In genomic region chr10:119522747-119523426, GRCh38 we compare ENCODE assay signal across 19 cellular contexts. TPM values are rescaled to one million over a fixed set of nuclear protein-coding genes. Genes with fewer than 3 reads are reported as not detected.
DNase-seq lines count a peak whose midpoint lies in the region; ATAC-seq and TF ChIP-seq lines count a peak whose summit lies in the region.
"Had no signal": no experiment of that assay in that cellular context is flagged by ENCODE, and none has a peak within 500 bp of the region (broad histone marks: within the 10 kb centered on the region; RNA-seq: fewer than 3 reads in every experiment).

No MANE protein-coding gene starts in this region.

- no peak for TF ChIP-seq CTCF in CD4-positive, alpha-beta T cell (IDR thresholded peaks at IDR 0.05)
- TF ChIP-seq CTCF in lung (IDR thresholded peaks at IDR 0.05; ENCODE audit: control extremely low read depth, extremely low read depth) (no peak), gastroesophageal sphincter (IDR thresholded peaks at IDR 0.05) (no peak)

- no peak overlapping the region for H3K27ac ChIP-seq in CD4-positive, alpha-beta T cell (ENCODE audit: low read depth, low read length)
- no peak overlapping the region for H3K27ac ChIP-seq in lung (ENCODE audit: low read depth in 1 of 2, low read length in 1 of 2)
- no peak overlapping the region for H3K27ac ChIP-seq in gastroesophageal sphincter
- H3K27ac ChIP-seq: left ventricle myocardium inferior, prostate gland, SJCRH30 had no signal

- WGBS in lung, 2 donors, result 92 to 95% methylated on average over 11 of the region's 11 CpGs
- WGBS in gastroesophageal sphincter (ENCODE audit: low coverage in 1 of 2), 2 donors, result 96 to 100% methylated on average over 3 to 6 of the region's 11 CpGs

- POLR2A ChIA-PET in CD4-positive, alpha-beta T cell (lab: Charles Lee), result interaction anchor here (0.6 kb wide), 1 partner anchor 18 kb away, joined by 4 read pairs; no protein-coding TSS in a partner anchor

- no peaks in the 10 kb centered on the region for H3K27me3 ChIP-seq in CD4-positive, alpha-beta T cell (ENCODE audit: control insufficient read depth, insufficient read depth, low read length)
- H3K27me3 ChIP-seq in H7 (ENCODE audit: control insufficient read depth, insufficient read depth, low read length) (no peaks in the 10 kb centered on the region), lung (ENCODE audit: control insufficient read depth, insufficient read depth) (no peaks in the 10 kb centered on the region), gastroesophageal sphincter (no peaks in the 10 kb centered on the region)
- H3K27me3 ChIP-seq: SJCRH30 had no signal

- CTCF ChIA-PET in CD4-positive, alpha-beta T cell (lab: Charles Lee), result interaction anchor here (1.0 kb wide), 1 partner anchor 23 kb away, joined by 4 read pairs; no protein-coding TSS in a partner anchor

- no peak for DNase-seq in CD4-positive, alpha-beta T cell
- DNase-seq in H7 (peak; percentile 18), lung (ENCODE audit: low spot score) (peak; percentile 45), SW480 (ENCODE audit: low spot score) (no peak)
- DNase-seq in activated T-helper 2 cell treated with anti-CD3 and anti-CD28 coated beads, Interferon-gamma antibody, Interleukin-2, Interleukin-4, amounts not matched to agents 10 μg/mL and 5 μg/mL and 100 μg/mL, durations not matched to agents 14 hours and 24 hours and 36 hours (ENCODE audit: low spot score), result no peak
- DNase-seq: activated CD4-positive, alpha-beta T cell treated with anti-CD3 and anti-CD28 coated beads, Interleukin-2, amount 50 U/mL, for 48 hours; central memory CD4-positive, alpha-beta T cell; effector memory CD8-positive, alpha-beta T cell; Kasumi-1; left ventricle myocardium inferior; natural killer cell; NCI-H146; NCI-H345; SJCRH30 had no signal

- H3K4me3 ChIP-seq in H7 (ENCODE audit: insufficient read depth, low read depth, low read length) (no peak overlapping the region), lung (no peak overlapping the region), gastroesophageal sphincter (no peak overlapping the region)
- H3K4me3 ChIP-seq: left ventricle myocardium inferior, prostate gland, SJCRH30 had no signal

- no peaks in the 10 kb centered on the region for H3K9me3 ChIP-seq in CD4-positive, alpha-beta T cell (ENCODE audit: control insufficient read depth, low read length)
- H3K9me3 ChIP-seq in lung (ENCODE audit: control insufficient read depth in 2 of 2, insufficient read depth in 1 of 2, low read length in 1 of 2) (no peaks in the 10 kb centered on the region), gastroesophageal sphincter (no peaks in the 10 kb centered on the region)
- H3K9me3 ChIP-seq: left ventricle myocardium inferior, prostate gland, SJCRH30 had no signal

- intact Hi-C loops in CD4-positive, alpha-beta T cell (cut with DNase I, micrococcal nuclease), result no loop called here
- intact Hi-C loops in activated T-helper 2 cell treated with anti-CD3 and anti-CD28 coated beads, Interferon-gamma antibody, Interleukin-2, Interleukin-4, amounts not matched to agents 10 μg/mL and 5 μg/mL and 100 μg/mL, durations not matched to agents 14 hours and 24 hours and 36 hours (cut with micrococcal nuclease), result no loop called here

- H3K4me1 ChIP-seq in lung (ENCODE audit: control insufficient read depth in 2 of 2, insufficient read depth in 2 of 2, low read length in 2 of 2), result peaks cover 0 to 4% of the 10 kb centered on the region in 2 donors
- H3K4me1 ChIP-seq in gastroesophageal sphincter, result peaks cover 0 to 19% (median 0%) of the 10 kb centered on the region in 3 donors
- H3K4me1 ChIP-seq: left ventricle myocardium inferior, prostate gland had no signal

- H3K9me3 Mint-ChIP-seq in CD4-positive, alpha-beta T cell, result no peaks in the 10 kb centered on the region
- no peaks in the 10 kb centered on the region for H3K9me3 Mint-ChIP-seq in activated T-helper 2 cell treated with anti-CD3 and anti-CD28 coated beads, Interferon-gamma antibody, Interleukin-2, Interleukin-4, amounts not matched to agents 10 μg/mL and 5 μg/mL and 100 μg/mL, durations not matched to agents 14 hours and 24 hours and 36 hours
- H3K9me3 Mint-ChIP-seq: effector memory CD8-positive, alpha-beta T cell; natural killer cell had no signal

- TF ChIP-seq EP300 in gastroesophageal sphincter (IDR thresholded peaks at IDR 0.05), result no peak

- H3K36me3 Mint-ChIP-seq in CD4-positive, alpha-beta T cell (ENCODE audit: low read depth), result peaks cover 84% of the 10 kb centered on the region
- H3K36me3 Mint-ChIP-seq in activated T-helper 2 cell treated with anti-CD3 and anti-CD28 coated beads, Interferon-gamma antibody, Interleukin-2, Interleukin-4, amounts not matched to agents 10 μg/mL and 5 μg/mL and 100 μg/mL, durations not matched to agents 14 hours and 24 hours and 36 hours (ENCODE audit: low read depth), result peaks cover 94% of the 10 kb centered on the region
- H3K36me3 Mint-ChIP-seq: natural killer cell had no signal

- ATAC-seq in CD4-positive, alpha-beta T cell (ENCODE audit: poor library complexity), result no peak
- ATAC-seq in lung (ENCODE audit: insufficient read depth, low FRiP score) (no peak), GM19463 (IDR thresholded peaks at IDR 0.05; ENCODE audit: unreplicated experiment) (no peak), HG02970 (IDR thresholded peaks at IDR 0.05; ENCODE audit: low FRiP score, unreplicated experiment) (no peak), gastroesophageal sphincter (no peak)
- ATAC-seq: effector memory CD8-positive, alpha-beta T cell; natural killer cell had no signal

- peak overlapping the region; percentile 98 for H3K27ac Mint-ChIP-seq in CD4-positive, alpha-beta T cell
- peak overlapping the region; percentile 17 for H3K27ac Mint-ChIP-seq in activated T-helper 2 cell treated with anti-CD3 and anti-CD28 coated beads, Interferon-gamma antibody, Interleukin-2, Interleukin-4, amounts not matched to agents 10 μg/mL and 5 μg/mL and 100 μg/mL, durations not matched to agents 14 hours and 24 hours and 36 hours
- H3K27ac Mint-ChIP-seq: B cell, natural killer cell had no signal

- H3K36me3 ChIP-seq in H7 (replicated peaks; ENCODE audit: control insufficient read depth, insufficient read depth, low read length) (no peaks in the 10 kb centered on the region), lung (ENCODE audit: control insufficient read depth in 2 of 2, insufficient read depth in 2 of 2, low read length in 2 of 2) (no peaks in the 10 kb centered on the region), gastroesophageal sphincter (peaks cover 0 to 29% of the 10 kb centered on the region in 2 donors)
- H3K36me3 ChIP-seq: left ventricle myocardium inferior, prostate gland, SJCRH30 had no signal

- peaks cover 78% of the 10 kb centered on the region for H3K4me1 Mint-ChIP-seq in CD4-positive, alpha-beta T cell (ENCODE audit: low read depth)
- H3K4me1 Mint-ChIP-seq in activated T-helper 2 cell treated with anti-CD3 and anti-CD28 coated beads, Interferon-gamma antibody, Interleukin-2, Interleukin-4, amounts not matched to agents 10 μg/mL and 5 μg/mL and 100 μg/mL, durations not matched to agents 14 hours and 24 hours and 36 hours (ENCODE audit: low read depth), result peaks cover 22% of the 10 kb centered on the region

- H3K4me3 Mint-ChIP-seq in CD4-positive, alpha-beta T cell, result no peak overlapping the region
- H3K4me3 Mint-ChIP-seq in activated T-helper 2 cell treated with anti-CD3 and anti-CD28 coated beads, Interferon-gamma antibody, Interleukin-2, Interleukin-4, amounts not matched to agents 10 μg/mL and 5 μg/mL and 100 μg/mL, durations not matched to agents 14 hours and 24 hours and 36 hours (ENCODE audit: low read depth), result no peak overlapping the region
- H3K4me3 Mint-ChIP-seq: B cell; effector memory CD8-positive, alpha-beta T cell; natural killer cell had no signal

- no peaks in the 10 kb centered on the region for H3K27me3 Mint-ChIP-seq in CD4-positive, alpha-beta T cell
- H3K27me3 Mint-ChIP-seq in activated T-helper 2 cell treated with anti-CD3 and anti-CD28 coated beads, Interferon-gamma antibody, Interleukin-2, Interleukin-4, amounts not matched to agents 10 μg/mL and 5 μg/mL and 100 μg/mL, durations not matched to agents 14 hours and 24 hours and 36 hours (ENCODE audit: low read depth), result no peaks in the 10 kb centered on the region
- H3K27me3 Mint-ChIP-seq: B cell; effector memory CD8-positive, alpha-beta T cell had no signal

- no peak for TF ChIP-seq POLR2A in gastroesophageal sphincter (IDR thresholded peaks at IDR 0.05)

RNA-seq across cellular contexts. Expression of gene RGS10, which starts 19.6 kb away (rescaled TPM):
- 100 to 1,000 TPM; 132 to 134 TPM for total RNA-seq in CD4-positive, alpha-beta T cell
- total RNA-seq in H7 (2014; rRNA removed; shearing (Covaris generic)), result 7.2 and 12.3 TPM in 2 replicates
- total RNA-seq in activated T-helper 2 cell treated with anti-CD3 and anti-CD28 coated beads, Interferon-gamma antibody, Interleukin-2, Interleukin-4, amounts not matched to agents 10 μg/mL and 5 μg/mL and 100 μg/mL, durations not matched to agents 14 hours and 24 hours and 36 hours, result 101 and 112 TPM in 2 replicates
- total RNA-seq in lung, result 10 to 100 TPM; 17.0 to 24.6 TPM
- polyA plus RNA-seq in lung, result 10 to 100 TPM; 35.0 to 43.4 TPM
- total RNA-seq in gastroesophageal sphincter, result 10 to 100 TPM; 18.1 to 48.5 (median 33.4) TPM
- total RNA-seq: SJCRH30 had no signal

Comparison
In these comparisons a context has a peak if more than half of its experiments do, and no peak if none do; other contexts are left out.
1. DNase-seq: peak in H7 (single experiment) and lung (single experiment); none in CD4-positive, alpha-beta T cell (0 of 10), activated T-helper 2 cell treated with anti-CD3 and anti-CD28 coated beads, Interferon-gamma antibody, Interleukin-2, Interleukin-4, amounts not matched to agents 10 μg/mL and 5 μg/mL and 100 μg/mL, durations not matched to agents 14 hours and 24 hours and 36 hours (single experiment) and SW480 (single experiment).